Comparison of ENCODE assay signal across 8 cellular contexts in the genomic region with DNA sequence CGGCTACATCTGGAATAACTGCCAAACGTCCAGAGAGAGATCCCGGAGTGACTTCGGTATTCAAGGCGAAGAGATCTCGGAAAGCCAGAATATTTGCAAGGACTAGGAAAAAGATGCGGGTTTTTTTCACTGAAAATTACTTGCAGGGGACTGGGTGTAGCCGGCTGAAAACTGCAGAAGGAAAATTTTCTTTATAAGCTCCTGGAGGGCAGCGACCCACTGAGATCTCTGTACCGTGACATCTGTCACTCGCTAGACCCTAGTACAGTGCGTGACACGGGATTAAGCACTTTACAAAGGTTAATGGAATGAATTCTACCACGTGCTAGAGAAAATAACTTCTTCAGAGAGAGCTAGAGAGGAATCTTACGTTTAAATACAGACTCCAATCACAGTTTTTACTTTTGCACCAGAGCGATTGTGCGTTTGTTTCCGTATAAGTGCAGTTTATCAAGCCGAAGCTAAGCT. TPM values are rescaled to one million over a fixed set of nuclear protein-coding genes. Genes with fewer than 3 reads are reported as not detected.
DNase-seq lines count a peak whose midpoint lies in the region; ATAC-seq lines count a peak whose summit lies in the region.

No MANE protein-coding gene starts in this region.

- H3K9me3 Mint-ChIP-seq in activated T-helper 17 cell treated with anti-CD3 and anti-CD28 coated beads, Interleukin-2, amount 50 U/mL, for 72 hours, result no peaks in the 10 kb centered on the region

- ATAC-seq in activated T-helper 17 cell treated with anti-CD3 and anti-CD28 coated beads, Interleukin-2, amount 50 U/mL, for 72 hours (replicated peaks), result no peak
- ATAC-seq in GM19467 (IDR thresholded peaks at IDR 0.05; ENCODE audit: unreplicated experiment) (no peak), HG02623 (IDR thresholded peaks at IDR 0.05; ENCODE audit: unreplicated experiment) (no peak)

- peak overlapping the region; percentile 67 to 69 for H3K9ac ChIP-seq in stomach smooth muscle (ENCODE audit: low read length in 2 of 2)

- peaks cover 7% of the 10 kb centered on the region for H3K36me3 Mint-ChIP-seq in activated T-helper 17 cell treated with anti-CD3 and anti-CD28 coated beads, Interleukin-2, amount 50 U/mL, for 72 hours (ENCODE audit: low read depth)

- H3K4me3 ChIP-seq in stomach smooth muscle (ENCODE audit: low read length in 2 of 2), result peak overlapping the region; percentile 88 to 90

- no peaks in the 10 kb centered on the region for H3K27me3 ChIP-seq in stomach smooth muscle (ENCODE audit: control insufficient read depth in 1 of 2, insufficient read depth in 2 of 2, low read length in 2 of 2)

- no peaks in the 10 kb centered on the region for H3K36me3 ChIP-seq in stomach smooth muscle (ENCODE audit: control insufficient read depth in 2 of 2, insufficient read depth in 2 of 2, low read length in 2 of 2)

- H3K4me1 Mint-ChIP-seq in activated T-helper 17 cell treated with anti-CD3 and anti-CD28 coated beads, Interleukin-2, amount 50 U/mL, for 72 hours, result peaks cover 10% of the 10 kb centered on the region

- peak overlapping the region; percentile 87 for H3K4me3 Mint-ChIP-seq in activated T-helper 17 cell treated with anti-CD3 and anti-CD28 coated beads, Interleukin-2, amount 50 U/mL, for 72 hours

- H3K27ac ChIP-seq in stomach smooth muscle (ENCODE audit: low read length), result peak overlapping the region; percentile 70

- peaks cover 23% of the 10 kb centered on the region for H3K27me3 Mint-ChIP-seq in activated T-helper 17 cell treated with anti-CD3 and anti-CD28 coated beads, Interleukin-2, amount 50 U/mL, for 72 hours

- peak overlapping the region; percentile 65 for H3K27ac Mint-ChIP-seq in activated T-helper 17 cell treated with anti-CD3 and anti-CD28 coated beads, Interleukin-2, amount 50 U/mL, for 72 hours

- DNase-seq in NCI-H524 (lab: John Stamatoyannopoulos, UW), result peak; percentile 70 to 78
- DNase-seq in NCI-H524 treated with DMSO at 0.1 percent for 48 hours (lab: John Stamatoyannopoulos, UW), result no peak
- DNase-seq in iris pigment epithelial cell (ENCODE audit: low read depth), result peak; percentile 12
- no peak for DNase-seq in AG20443 (ENCODE audit: low spot score)

- H3K4me1 ChIP-seq in stomach smooth muscle (ENCODE audit: control insufficient read depth, insufficient read depth, low read length), result peaks cover 13% of the 10 kb centered on the region

- H3K9me3 ChIP-seq in stomach smooth muscle (ENCODE audit: control insufficient read depth in 2 of 2, low read length in 2 of 2), result no peaks in the 10 kb centered on the region

RNA-seq across cellular contexts. Expression of a gene that starts 1.1 kb away (rescaled TPM):
- 1 to 10 TPM; 6.4 to 6.6 TPM for total RNA-seq in activated T-helper 17 cell treated with anti-CD3 and anti-CD28 coated beads, Interleukin-2, amount 50 U/mL, for 72 hours

Comparison
In these comparisons a context has a peak if more than half of its experiments do, and no peak if none do; other contexts are left out.
1. DNase-seq: peak in NCI-H524 (2 of 2) and iris pigment epithelial cell (single experiment); none in NCI-H524 treated with DMSO at 0.1 percent for 48 hours (single experiment) and AG20443 (single experiment).